In the genomic region with DNA sequence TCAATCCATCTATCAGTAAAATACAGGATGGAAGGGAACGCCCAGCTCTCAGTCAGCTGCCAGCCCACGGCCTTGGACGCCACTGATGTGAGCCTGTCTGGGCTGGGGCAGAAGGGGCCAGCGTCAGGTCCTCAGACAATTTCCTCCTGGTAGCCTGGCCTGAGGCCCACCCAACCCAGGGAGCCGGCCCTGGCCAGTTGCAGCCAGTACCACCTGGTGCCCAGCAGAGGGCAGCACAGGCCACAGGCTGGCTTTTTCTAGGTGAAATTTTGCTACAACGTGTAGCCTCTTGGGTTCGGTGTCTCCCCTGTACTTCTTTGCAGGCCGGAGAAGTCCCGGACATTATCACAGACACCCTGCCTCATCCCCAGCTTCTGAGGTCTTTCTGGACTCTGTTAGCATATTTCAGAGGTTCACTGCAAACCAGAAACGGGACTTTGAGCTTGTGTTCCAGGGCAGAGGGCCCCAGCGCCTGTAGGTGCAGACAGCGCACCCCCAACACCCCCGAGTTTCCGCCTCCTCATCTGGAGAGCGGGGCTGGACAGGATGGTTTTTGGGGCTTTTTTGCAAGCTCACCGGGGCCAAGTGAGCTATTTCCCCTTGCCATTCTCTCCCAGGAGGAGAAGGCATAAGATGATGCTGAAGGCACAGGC, we compare ENCODE assay signal across 8 cellular contexts. TPM values are rescaled to one million over a fixed set of nuclear protein-coding genes. Genes with fewer than 3 reads are reported as not detected.
DNase-seq lines count a peak whose midpoint lies in the region; ATAC-seq and TF ChIP-seq lines count a peak whose summit lies in the region.

No MANE protein-coding gene starts in this region.

- H3K36me3 Mint-ChIP-seq in activated naive CD4-positive, alpha-beta T cell treated with anti-CD3 and anti-CD28 coated beads, Interleukin-2, amount 50 U/mL, for 72 hours: no peaks in the 10 kb centered on the region

- no peaks in the 10 kb centered on the region for H3K4me1 ChIP-seq in SJSA1 (replicated peaks)
- no peaks in the 10 kb centered on the region for H3K4me1 ChIP-seq in cardiac muscle cell (ENCODE audit: low read depth)

- peak; percentile 99 for TF ChIP-seq CTCF in AG09309 (IDR thresholded peaks at IDR 0.05; ENCODE audit: control insufficient read depth, insufficient read depth, low read depth, low read length, missing control alignments)
- TF ChIP-seq CTCF in cardiac muscle cell (IDR thresholded peaks at IDR 0.05; ENCODE audit: low read depth, low read length): peak; percentile 97

- no peaks in the 10 kb centered on the region for H3K9me3 Mint-ChIP-seq in activated naive CD4-positive, alpha-beta T cell treated with anti-CD3 and anti-CD28 coated beads, Interleukin-2, amount 50 U/mL, for 72 hours

- ATAC-seq in GM18858 (IDR thresholded peaks at IDR 0.05; ENCODE audit: unreplicated experiment): peak; percentile 51
- peak; percentile 75 for ATAC-seq in HG03439 (IDR thresholded peaks at IDR 0.05; ENCODE audit: unreplicated experiment)
- peak; percentile 56 to 86 for ATAC-seq in activated naive CD4-positive, alpha-beta T cell treated with anti-CD3 and anti-CD28 coated beads, Interleukin-2, amount 50 U/mL, for 72 hours
- ATAC-seq in GM21723 (IDR thresholded peaks at IDR 0.05; ENCODE audit: unreplicated experiment): no peak

- intact Hi-C loops in posterior vena cava (cut with DNase I): loop anchor here (2.0 to 10.0 kb wide), 2 partner anchors 190 kb away; no protein-coding TSS in a partner anchor

- H3K27ac Mint-ChIP-seq in activated naive CD4-positive, alpha-beta T cell treated with anti-CD3 and anti-CD28 coated beads, Interleukin-2, amount 50 U/mL, for 72 hours: no peak overlapping the region

- H3K36me3 ChIP-seq in SJSA1 (no peaks in the 10 kb centered on the region), cardiac muscle cell (no peaks in the 10 kb centered on the region)

- H3K27ac ChIP-seq in SJSA1 (no peak overlapping the region), cardiac muscle cell (no peak overlapping the region)

- DNase-seq in AG09309 (ENCODE audit: low read depth) (no peak), SJSA1 (ENCODE audit: low read depth in 1 of 2, low spot score in 2 of 2) (peak; percentile 69), cardiac muscle cell (ENCODE audit: low read depth in 1 of 2, low spot score in 1 of 2) (peak; percentile 69 to 74), posterior vena cava (ENCODE audit: low spot score) (peak; percentile 89)
- DNase-seq in activated naive CD4-positive, alpha-beta T cell treated with anti-CD3 and anti-CD28 coated beads, Interleukin-2, amount 50 U/mL, for 72 hours (ENCODE audit: low spot score in 2 of 2): peak; percentile 60 to 73

- H3K27me3 ChIP-seq in SJSA1 (replicated peaks) (no peaks in the 10 kb centered on the region), cardiac muscle cell (no peaks in the 10 kb centered on the region)

- H3K4me3 ChIP-seq in AG09309 (ENCODE audit: control insufficient read depth, low read depth, low read length) (no peak overlapping the region), SJSA1 (no peak overlapping the region), cardiac muscle cell (no peak overlapping the region)

- H3K9me3 ChIP-seq in SJSA1 (replicated peaks): peaks cover 4% of the 10 kb centered on the region; the same call in 1 of the 2 replicates
- no peaks in the 10 kb centered on the region for H3K9me3 ChIP-seq in cardiac muscle cell (ENCODE audit: low read depth)

RNA-seq across cellular contexts. Expression of a gene that starts 45.9 kb away (rescaled TPM):
- total RNA-seq in SJSA1 (2014; rRNA removed; shearing (Covaris generic)): 0.44 and 1.00 TPM in 2 replicates
- not detected for total RNA-seq in activated naive CD4-positive, alpha-beta T cell treated with anti-CD3 and anti-CD28 coated beads, Interleukin-2, amount 50 U/mL, for 72 hours
- total RNA-seq in cardiac muscle cell (1.9 and 2.9 TPM in 2 replicates), posterior vena cava (10 to 100 TPM; 48.6 to 61.6 TPM)
- 2.9 and 3.9 TPM in 2 replicates for polyA plus RNA-seq in cardiac muscle cell

Comparison
In these comparisons a context has a peak if more than half of its experiments do, and no peak if none do; other contexts are left out.
1. RNA of a gene that starts 45.9 kb away (total RNA-seq): 48.6 to 61.6 TPM in posterior vena cava; 1.9 to 2.9 TPM in cardiac muscle cell, 0.44 to 1.00 TPM in SJSA1 and not detected in activated naive CD4-positive, alpha-beta T cell treated with anti-CD3 and anti-CD28 coated beads, Interleukin-2, amount 50 U/mL, for 72 hours; every median in the first group is over 10 times any median in the second.